ENCODE assay signal across 5 cellular contexts in genomic region chr9:108575286-108575685, GRCh38.
"Had no signal": no experiment of that assay in that cellular context is flagged by ENCODE, and none has a peak within 500 bp of the region (broad histone marks: within the 10 kb centered on the region; RNA-seq: fewer than 3 reads in every experiment).

No MANE protein-coding gene starts in this region.

- H3K4me3 ChIP-seq: GM23338, K562 had no signal

- H3K9me3 Mint-ChIP-seq: GM23338, H9 had no signal

- H3K27ac Mint-ChIP-seq: GM23338, H9 had no signal

- ATAC-seq: GM23338, K562 had no signal

- H2AFZ ChIP-seq: GM23338 had no signal

- H3K4me2 ChIP-seq: GM23338 had no signal

- H3K4me1 Mint-ChIP-seq: H9 had no signal

- DNase-seq: H9, HCEC 1CT, IMR-90 had no signal

- H3K4me3 Mint-ChIP-seq: GM23338, H9 had no signal
